In genomic region chr19:56404705-56405056, GRCh38 we compare ENCODE assay signal across 8 cellular contexts. TPM values are rescaled to one million over a fixed set of nuclear protein-coding genes. Genes with fewer than 3 reads are reported as not detected.
DNase-seq lines count a peak whose midpoint lies in the region; ATAC-seq and TF ChIP-seq lines count a peak whose summit lies in the region.

No MANE protein-coding gene starts in this region.

- peak overlapping the region; percentile 1 for H3K23ac ChIP-seq in neuronal stem cell (ENCODE audit: low read depth, low read length, poor library complexity)

- peak overlapping the region; percentile 81 for H3K4me2 ChIP-seq in Loucy (ENCODE audit: low read depth, low read length, poor library complexity, severe bottlenecking)
- peak overlapping the region; percentile 54 for H3K4me2 ChIP-seq in neuronal stem cell (ENCODE audit: insufficient read depth, low read length, poor library complexity, severe bottlenecking)

- H3K9me2 ChIP-seq in Loucy (replicated peaks; ENCODE audit: low read depth, low read length), result no peaks in the 10 kb centered on the region

- H3K27ac ChIP-seq in duodenal mucosa (ENCODE audit: low read depth, low read length) (no peak overlapping the region), neuronal stem cell (replicated peaks; ENCODE audit: low read length) (no peak overlapping the region)

- no peaks in the 10 kb centered on the region for H4K20me1 ChIP-seq in Loucy (ENCODE audit: insufficient read depth, low read length, poor library complexity, severe bottlenecking)

- DNase-seq in neuronal stem cell (ENCODE audit: low spot score), result no peak
- DNase-seq in NCI-H1694 treated with DMSO at 0.1 percent for 48 hours (lab: John Stamatoyannopoulos, UW), result no peak

- no peaks in the 10 kb centered on the region for H3F3A ChIP-seq in Loucy (ENCODE audit: low read depth)

- peaks cover 7% of the 10 kb centered on the region for H3K79me1 ChIP-seq in neuronal stem cell (ENCODE audit: low read depth, low read length)

- H3K36me3 ChIP-seq in Loucy (ENCODE audit: insufficient read depth, low read length) (peaks cover 8% of the 10 kb centered on the region; the same call in 1 of the 2 replicates), duodenal mucosa (ENCODE audit: control insufficient read depth in 1 of 2, insufficient read depth in 2 of 2, low read length in 2 of 2) (peaks cover 23 to 33% of the 10 kb centered on the region in 2 donors), neuronal stem cell (replicated peaks in 1 of 2; ENCODE audit: control insufficient read depth in 2 of 2, insufficient read depth in 2 of 2, low read length in 2 of 2) (peaks cover 15 to 43% of the 10 kb centered on the region in 2 donors)

- WGBS in neuronal stem cell (ENCODE audit: extremely low coverage in 2 of 2, insufficient read length in 2 of 2, insufficient replicate concordance in 1 of 2), 2 donors, result no CpG with 5 or more reads among the region's 9 CpGs

- no peak overlapping the region for H2BK15ac ChIP-seq in neuronal stem cell (ENCODE audit: low read length)

- H3K4ac ChIP-seq in neuronal stem cell (ENCODE audit: low read length), result no peak overlapping the region

- no peaks in the 10 kb centered on the region; the same call in 1 of the 2 replicates for H3K9me3 ChIP-seq in Loucy (ENCODE audit: insufficient read depth, low read depth, low read length)
- H3K9me3 ChIP-seq in duodenal mucosa (ENCODE audit: control insufficient read depth in 1 of 2, low read length in 2 of 2), result peaks cover 49 to 61% of the 10 kb centered on the region in 2 donors
- peaks cover 21 to 73% of the 10 kb centered on the region in 2 donors for H3K9me3 ChIP-seq in neuronal stem cell (replicated peaks in 1 of 2; ENCODE audit: control insufficient read depth in 2 of 2, insufficient read depth in 1 of 2, low read depth in 1 of 2, low read length in 2 of 2)

- peaks cover 12% of the 10 kb centered on the region; the same call in 1 of the 2 replicates for H3K79me2 ChIP-seq in Loucy (ENCODE audit: insufficient read depth, low read length)

- H2BK120ac ChIP-seq in neuronal stem cell (ENCODE audit: low read depth, low read length), result no peak overlapping the region

- peak overlapping the region; percentile 98 for H2AFZ ChIP-seq in Loucy (ENCODE audit: low read length)
- peak overlapping the region; percentile 94 for H2AFZ ChIP-seq in neuronal stem cell (ENCODE audit: low read length)

- no peak overlapping the region for H3K18ac ChIP-seq in neuronal stem cell (ENCODE audit: low read length)

- H3K9ac ChIP-seq in Loucy (ENCODE audit: low read depth, low read length, poor library complexity, severe bottlenecking) (peak overlapping the region; percentile 82), duodenal mucosa (ENCODE audit: low read depth in 1 of 2, low read length in 2 of 2) (peak overlapping the region; percentile 63 to 71), neuronal stem cell (ENCODE audit: low read depth, low read length, poor library complexity) (peak overlapping the region; percentile 97)

- no peaks in the 10 kb centered on the region for H3K27me3 ChIP-seq in Loucy (ENCODE audit: insufficient read depth, low read length, poor library complexity, severe bottlenecking)
- no peaks in the 10 kb centered on the region for H3K27me3 ChIP-seq in duodenal mucosa (ENCODE audit: control insufficient read depth in 1 of 2, insufficient read depth in 2 of 2, low read length in 2 of 2)
- no peaks in the 10 kb centered on the region for H3K27me3 ChIP-seq in neuronal stem cell (ENCODE audit: control insufficient read depth in 3 of 3, insufficient read depth in 3 of 3, low read depth in 1 of 3, low read length in 3 of 3)

- no peak overlapping the region for H2AK5ac ChIP-seq in neuronal stem cell (ENCODE audit: low read depth, low read length)

- H2BK5ac ChIP-seq in neuronal stem cell (ENCODE audit: low read length), result no peak overlapping the region

- peaks cover 13% of the 10 kb centered on the region for H3K4me1 ChIP-seq in Loucy (ENCODE audit: insufficient read depth, low read length, poor library complexity, severe bottlenecking)
- H3K4me1 ChIP-seq in duodenal mucosa (ENCODE audit: control insufficient read depth in 1 of 2, insufficient read depth in 2 of 2, low read length in 2 of 2), result peaks cover 12% of the 10 kb centered on the region in 2 donors
- H3K4me1 ChIP-seq in neuronal stem cell (ENCODE audit: control insufficient read depth in 2 of 2, insufficient read depth in 1 of 2, low read depth in 1 of 2, low read length in 2 of 2), result peaks cover 6 to 7% of the 10 kb centered on the region in 2 donors

- H4K8ac ChIP-seq in neuronal stem cell (ENCODE audit: low read depth, low read length), result peak overlapping the region; percentile 8

- TF ChIP-seq CTCF in Loucy (conservative IDR thresholded peaks at IDR 0.05; ENCODE audit: low read length), result no peak

- H4K91ac ChIP-seq in neuronal stem cell (ENCODE audit: low read depth, low read length, poor library complexity), result no peak overlapping the region

- ATAC-seq in GM18907 (IDR thresholded peaks at IDR 0.05; ENCODE audit: unreplicated experiment) (no peak), GM21723 (IDR thresholded peaks at IDR 0.05; ENCODE audit: unreplicated experiment) (no peak), esophagus mucosa (no peak)

- H3K14ac ChIP-seq in neuronal stem cell (ENCODE audit: low read length), result peak overlapping the region; percentile 0

- no peak overlapping the region for H2BK12ac ChIP-seq in neuronal stem cell (ENCODE audit: low read length)

- H3K4me3 ChIP-seq in GM08714 (ENCODE audit: low read length) (peak overlapping the region; percentile 91), Loucy (ENCODE audit: low read length, poor library complexity, severe bottlenecking) (peak overlapping the region; percentile 95), duodenal mucosa (ENCODE audit: low read depth in 1 of 2, low read length in 2 of 2) (peak overlapping the region; percentile 81 to 91), neuronal stem cell (ENCODE audit: low read length in 2 of 2) (peak overlapping the region; percentile 75 to 82)

RNA-seq across cellular contexts. Expression of gene ZNF583, which starts 0.5 kb away (rescaled TPM):
- polyA plus RNA-seq in neuronal stem cell (2013, experiment 1 of 2), result 4.3 TPM
- polyA plus RNA-seq in neuronal stem cell (2013, experiment 2 of 2), result 3.5 TPM
- total RNA-seq in esophagus mucosa, result 0.48 TPM

RNA-seq across cellular contexts. Expression of gene ZNF582, which starts 11.3 kb away (rescaled TPM):
- polyA plus RNA-seq in neuronal stem cell (2013, experiment 1 of 2), result 8.3 TPM
- 7.5 TPM for polyA plus RNA-seq in neuronal stem cell (2013, experiment 2 of 2)
- 0.92 TPM for total RNA-seq in esophagus mucosa
